20 cellular contexts compared by ENCODE assay signal in genomic region chr1:97412737-97413136, GRCh38.
"Had no signal": no experiment of that assay in that cellular context is flagged by ENCODE, and none has a peak within 500 bp of the region (broad histone marks: within the 10 kb centered on the region; RNA-seq: fewer than 3 reads in every experiment).

No MANE protein-coding gene starts in this region.

- H3K4me3 ChIP-seq: gastrocnemius medialis, heart left ventricle, lung, ovary, tibial artery, vagina had no signal

- H3K27me3 ChIP-seq: gastrocnemius medialis, heart left ventricle, ovary, tibial artery, vagina had no signal

- H3K36me3 Mint-ChIP-seq: stimulated activated memory B cell treated with anti-CD40 and anti-IgM and Interleukin-4, amounts not matched to agents 10 μg/mL and 1 μg/mL and 100 μg/mL, for 72 hours; WTC11 had no signal

- H3K36me3 ChIP-seq: gastrocnemius medialis, heart left ventricle, ovary, tibial artery, vagina had no signal

- H3K9me3 Mint-ChIP-seq: activated CD4-positive, alpha-beta memory T cell treated with anti-CD3 and anti-CD28 coated beads, Interleukin-2, amount 10 ng/mL, durations not matched to agents 7 days and 5 days; activated naive CD4-positive, alpha-beta T cell treated with anti-CD3 and anti-CD28 coated beads, Interleukin-2, amount 50 U/mL, for 24 hours; activated T-cell treated with anti-CD3 and anti-CD28 coated beads, Interleukin-2, amount 50 U/mL, for 24 hours; central memory CD8-positive, alpha-beta T cell; immature natural killer cell; stimulated activated memory B cell treated with anti-CD40 and anti-IgM and Interleukin-4, amounts not matched to agents 10 μg/mL and 1 μg/mL and 100 μg/mL, for 72 hours; WTC11 had no signal

- H3K27ac ChIP-seq: gastrocnemius medialis, heart left ventricle, ovary, tibial artery, vagina had no signal

- H3K27ac Mint-ChIP-seq: activated CD4-positive, alpha-beta memory T cell treated with anti-CD3 and anti-CD28 coated beads, Interleukin-2, amount 10 ng/mL, durations not matched to agents 7 days and 5 days; activated naive CD4-positive, alpha-beta T cell treated with anti-CD3 and anti-CD28 coated beads, Interleukin-2, amount 50 U/mL, for 24 hours; activated T-cell treated with anti-CD3 and anti-CD28 coated beads, Interleukin-2, amount 50 U/mL, for 24 hours; immature natural killer cell; stimulated activated memory B cell treated with anti-CD40 and anti-IgM and Interleukin-4, amounts not matched to agents 10 μg/mL and 1 μg/mL and 100 μg/mL, for 72 hours; WTC11 had no signal

- FAIRE-seq: endothelial cell of umbilical vein, TTC549 had no signal

- H3K4me3 Mint-ChIP-seq: activated CD4-positive, alpha-beta memory T cell treated with anti-CD3 and anti-CD28 coated beads, Interleukin-2, amount 10 ng/mL, durations not matched to agents 7 days and 5 days; activated naive CD4-positive, alpha-beta T cell treated with anti-CD3 and anti-CD28 coated beads, Interleukin-2, amount 50 U/mL, for 24 hours; activated T-cell treated with anti-CD3 and anti-CD28 coated beads, Interleukin-2, amount 50 U/mL, for 24 hours; central memory CD8-positive, alpha-beta T cell; immature natural killer cell; neural crest cell; stimulated activated memory B cell treated with anti-CD40 and anti-IgM and Interleukin-4, amounts not matched to agents 10 μg/mL and 1 μg/mL and 100 μg/mL, for 72 hours; WTC11 had no signal

- DNase-seq: activated CD4-positive, alpha-beta memory T cell treated with anti-CD3 and anti-CD28 coated beads, Interleukin-2, amount 10 ng/mL, durations not matched to agents 7 days and 5 days; activated CD4-positive, alpha-beta T cell treated with anti-CD3 and anti-CD28 coated beads for 4 hours; activated T-cell treated with anti-CD3 and anti-CD28 coated beads, Interleukin-2, amount 50 U/mL, for 24 hours; effector CD8-positive, alpha-beta T cell; gastrocnemius medialis; heart left ventricle; immature natural killer cell; left colon; ovary; stimulated activated CD4-positive, alpha-beta T cell treated with anti-CD3 and anti-CD28 coated beads, Interleukin-2, amount 100 ng/mL, for 48 hours; tibial artery had no signal

- H3K27me3 Mint-ChIP-seq: activated CD4-positive, alpha-beta memory T cell treated with anti-CD3 and anti-CD28 coated beads, Interleukin-2, amount 10 ng/mL, durations not matched to agents 7 days and 5 days; activated naive CD4-positive, alpha-beta T cell treated with anti-CD3 and anti-CD28 coated beads, Interleukin-2, amount 50 U/mL, for 24 hours; activated T-cell treated with anti-CD3 and anti-CD28 coated beads, Interleukin-2, amount 50 U/mL, for 24 hours; central memory CD8-positive, alpha-beta T cell; stimulated activated memory B cell treated with anti-CD40 and anti-IgM and Interleukin-4, amounts not matched to agents 10 μg/mL and 1 μg/mL and 100 μg/mL, for 72 hours had no signal

- H3K4me1 Mint-ChIP-seq: activated CD4-positive, alpha-beta memory T cell treated with anti-CD3 and anti-CD28 coated beads, Interleukin-2, amount 10 ng/mL, durations not matched to agents 7 days and 5 days; activated naive CD4-positive, alpha-beta T cell treated with anti-CD3 and anti-CD28 coated beads, Interleukin-2, amount 50 U/mL, for 24 hours; central memory CD8-positive, alpha-beta T cell; immature natural killer cell; stimulated activated memory B cell treated with anti-CD40 and anti-IgM and Interleukin-4, amounts not matched to agents 10 μg/mL and 1 μg/mL and 100 μg/mL, for 72 hours; WTC11 had no signal

- H3K4me1 ChIP-seq: gastrocnemius medialis, heart left ventricle, tibial artery, vagina had no signal

- H3K9me3 ChIP-seq: gastrocnemius medialis, heart left ventricle, ovary, tibial artery, vagina had no signal
